ENCODE assay signal across 10 cellular contexts in genomic region chr1:99240621-99241020, GRCh38. TPM values are rescaled to one million over a fixed set of nuclear protein-coding genes. Genes with fewer than 3 reads are reported as not detected.
"Had no signal": no experiment of that assay in that cellular context is flagged by ENCODE, and none has a peak within 500 bp of the region (broad histone marks: within the 10 kb centered on the region; RNA-seq: fewer than 3 reads in every experiment).

No MANE protein-coding gene starts in this region.

- H3K9ac ChIP-seq: GM23248 had no signal

- H3K4me3 Mint-ChIP-seq: HFFc6 had no signal

- H3K36me3 ChIP-seq: HAP-1 had no signal

- FAIRE-seq: HTR-8/SVneo, K562 had no signal

- ATAC-seq: HCT116, K562 had no signal

- H3K4me3 ChIP-seq: GM23248, HAP-1, K562 had no signal

- H3K4me1 ChIP-seq: HAP-1 had no signal

- H2AFZ ChIP-seq: GM23248 had no signal

- H3K27ac Mint-ChIP-seq: HFFc6 had no signal

- DNase-seq: GM23248, GOT3, H7, HFFc6, IMR-90 had no signal

- H3K27ac ChIP-seq: GM23248 had no signal

RNA-seq across cellular contexts. Expression of gene PLPPR4, which starts 23.7 kb away (rescaled TPM):
- total RNA-seq: HT-29, K562 had no signal
- polyA plus RNA-seq: K562 had no signal
